In the genomic region with DNA sequence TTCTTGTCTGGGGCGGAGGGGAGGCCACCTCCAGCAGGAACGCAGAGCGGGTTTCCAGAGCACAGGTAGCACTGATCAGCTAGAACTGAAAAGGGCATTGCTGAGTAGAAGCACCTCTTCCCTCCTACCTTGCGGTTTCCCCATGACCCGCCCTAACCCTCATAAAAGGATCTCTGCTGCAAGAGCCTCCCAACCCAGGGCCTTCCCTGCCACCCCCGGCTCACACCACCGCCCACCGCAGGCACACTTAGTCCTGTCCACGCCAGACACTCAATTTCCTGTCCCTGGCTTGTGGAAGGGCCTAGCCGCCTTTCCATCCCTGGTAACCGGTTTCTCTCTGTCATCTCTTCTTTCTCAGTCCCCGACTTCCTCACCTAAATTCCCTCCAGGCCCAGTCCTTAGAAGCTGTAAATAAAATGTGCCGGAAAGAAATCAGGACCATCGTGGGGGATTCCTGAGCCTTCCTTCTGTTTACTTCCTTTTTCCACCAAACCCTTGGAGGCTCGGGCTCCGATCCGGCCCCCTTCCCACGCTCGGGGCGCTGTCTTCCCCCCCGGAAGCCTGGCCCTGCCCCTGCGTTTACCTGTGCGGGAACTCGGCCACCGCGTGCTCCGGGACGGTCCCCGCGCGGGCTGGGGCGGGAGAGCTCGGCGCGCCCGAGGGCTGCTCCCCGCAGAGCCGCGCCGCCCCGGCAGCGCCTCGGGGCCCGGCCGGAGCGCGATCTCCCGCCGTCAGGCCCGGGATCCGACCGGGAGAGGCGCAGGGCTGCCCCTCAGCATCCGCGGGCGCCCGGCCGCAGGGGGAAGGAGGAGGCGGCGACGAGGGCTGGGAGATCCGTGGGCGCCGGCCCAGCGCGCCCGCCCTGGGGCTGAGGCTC, we compare ENCODE assay signal across 8 cellular contexts. TPM values are rescaled to one million over a fixed set of nuclear protein-coding genes. Genes with fewer than 3 reads are reported as not detected.
DNase-seq lines count a peak whose midpoint lies in the region; ATAC-seq and TF ChIP-seq lines count a peak whose summit lies in the region.

No MANE protein-coding gene starts in this region.

- H3K27ac ChIP-seq in parathyroid adenoma = no peak overlapping the region

- peak overlapping the region; percentile 90 for H3K27ac Mint-ChIP-seq in activated T-helper 1 cell treated with anti-CD3 and anti-CD28 coated beads, Interleukin-12 subunit alpha, Interleukin-12 subunit beta, Interleukin-2, Interleukin-4 antibody, amounts not matched to agents 30 ng/mL and 10 ng/mL and 1 ng/mL, durations not matched to agents 14 hours and 24 hours and 36 hours

- peak; percentile 27 to 79 (median 65) for DNase-seq in NCI-H1417 (lab: John Stamatoyannopoulos, UW)
- no peak for DNase-seq in NCI-H1417 treated with DMSO at 0.1 percent for 48 hours (lab: John Stamatoyannopoulos, UW)
- DNase-seq in NCI-H69 (lab: John Stamatoyannopoulos, UW) = peak; percentile 46
- peak; percentile 52 for DNase-seq in activated T-helper 1 cell treated with anti-CD3 and anti-CD28 coated beads, Interleukin-12 subunit alpha, Interleukin-12 subunit beta, Interleukin-2, Interleukin-4 antibody, amounts not matched to agents 30 ng/mL and 10 ng/mL and 1 ng/mL, durations not matched to agents 14 hours and 24 hours and 36 hours (ENCODE audit: low spot score)
- peak; percentile 53 for DNase-seq in fibroblast of villous mesenchyme (ENCODE audit: low read depth)
- no peak for DNase-seq in epidermal melanocyte (ENCODE audit: insufficient read length, low spot score)

- no peaks in the 10 kb centered on the region for H3K9me3 ChIP-seq in parathyroid adenoma (ENCODE audit: control insufficient read depth, low read length)

- no peaks in the 10 kb centered on the region for H3K36me3 ChIP-seq in parathyroid adenoma (ENCODE audit: control insufficient read depth, insufficient read depth, low read length)

- peak; percentile 23 for ATAC-seq in HG02852 (IDR thresholded peaks at IDR 0.05; ENCODE audit: unreplicated experiment)

- H3K4me1 Mint-ChIP-seq in activated T-helper 1 cell treated with anti-CD3 and anti-CD28 coated beads, Interleukin-12 subunit alpha, Interleukin-12 subunit beta, Interleukin-2, Interleukin-4 antibody, amounts not matched to agents 30 ng/mL and 10 ng/mL and 1 ng/mL, durations not matched to agents 14 hours and 24 hours and 36 hours (ENCODE audit: low read depth) = peaks cover 32% of the 10 kb centered on the region

- H3K4me1 ChIP-seq in parathyroid adenoma = no peaks in the 10 kb centered on the region

- H3K4me3 Mint-ChIP-seq in activated T-helper 1 cell treated with anti-CD3 and anti-CD28 coated beads, Interleukin-12 subunit alpha, Interleukin-12 subunit beta, Interleukin-2, Interleukin-4 antibody, amounts not matched to agents 30 ng/mL and 10 ng/mL and 1 ng/mL, durations not matched to agents 14 hours and 24 hours and 36 hours = peak overlapping the region; percentile 93

- H3K27me3 Mint-ChIP-seq in activated T-helper 1 cell treated with anti-CD3 and anti-CD28 coated beads, Interleukin-12 subunit alpha, Interleukin-12 subunit beta, Interleukin-2, Interleukin-4 antibody, amounts not matched to agents 30 ng/mL and 10 ng/mL and 1 ng/mL, durations not matched to agents 14 hours and 24 hours and 36 hours (ENCODE audit: insufficient read depth) = peaks cover 2% of the 10 kb centered on the region

- H3K27me3 ChIP-seq in parathyroid adenoma (ENCODE audit: control insufficient read depth, insufficient read depth, low read length) = no peaks in the 10 kb centered on the region

- no peaks in the 10 kb centered on the region for H3K9me3 Mint-ChIP-seq in activated T-helper 1 cell treated with anti-CD3 and anti-CD28 coated beads, Interleukin-12 subunit alpha, Interleukin-12 subunit beta, Interleukin-2, Interleukin-4 antibody, amounts not matched to agents 30 ng/mL and 10 ng/mL and 1 ng/mL, durations not matched to agents 14 hours and 24 hours and 36 hours

- no peaks in the 10 kb centered on the region for H3K79me2 ChIP-seq in parathyroid adenoma

- H3K4me2 ChIP-seq in parathyroid adenoma (ENCODE audit: low read length) = peak overlapping the region; percentile 59

- TF ChIP-seq CTCF in fibroblast of villous mesenchyme (IDR thresholded peaks at IDR 0.05; ENCODE audit: insufficient read depth, low read depth, low read length) = no peak
- no peak for TF ChIP-seq CTCF in parathyroid adenoma (IDR thresholded peaks at IDR 0.05)

- peak overlapping the region; percentile 64 for H3K4me3 ChIP-seq in fibroblast of villous mesenchyme (ENCODE audit: low read depth, low read length)
- peak overlapping the region; percentile 40 for H3K4me3 ChIP-seq in parathyroid adenoma (ENCODE audit: low read depth, low read length)

- intact Hi-C loops in activated T-helper 1 cell treated with anti-CD3 and anti-CD28 coated beads, Interleukin-12 subunit alpha, Interleukin-12 subunit beta, Interleukin-2, Interleukin-4 antibody, amounts not matched to agents 30 ng/mL and 10 ng/mL and 1 ng/mL, durations not matched to agents 14 hours and 24 hours and 36 hours (cut with micrococcal nuclease) = loop anchor here (1.0 kb wide), 3 partner anchors 53 to 429 kb away; no protein-coding TSS in a partner anchor

- peaks cover 13% of the 10 kb centered on the region for H3K36me3 Mint-ChIP-seq in activated T-helper 1 cell treated with anti-CD3 and anti-CD28 coated beads, Interleukin-12 subunit alpha, Interleukin-12 subunit beta, Interleukin-2, Interleukin-4 antibody, amounts not matched to agents 30 ng/mL and 10 ng/mL and 1 ng/mL, durations not matched to agents 14 hours and 24 hours and 36 hours (ENCODE audit: low read depth)

- peak overlapping the region; percentile 70 for H2AFZ ChIP-seq in parathyroid adenoma

- H3K9ac ChIP-seq in parathyroid adenoma = no peak overlapping the region

RNA-seq across cellular contexts. Expression of a gene that starts 0.7 kb away (rescaled TPM):
- total RNA-seq in activated T-helper 1 cell treated with anti-CD3 and anti-CD28 coated beads, Interleukin-12 subunit alpha, Interleukin-12 subunit beta, Interleukin-2, Interleukin-4 antibody, amounts not matched to agents 30 ng/mL and 10 ng/mL and 1 ng/mL, durations not matched to agents 14 hours and 24 hours and 36 hours = 101 and 108 TPM in 2 replicates
- 39.0 and 43.2 TPM in 2 replicates for total RNA-seq in fibroblast of villous mesenchyme

RNA-seq across cellular contexts. Expression of a gene that starts 52.4 kb away (rescaled TPM):
- total RNA-seq in activated T-helper 1 cell treated with anti-CD3 and anti-CD28 coated beads, Interleukin-12 subunit alpha, Interleukin-12 subunit beta, Interleukin-2, Interleukin-4 antibody, amounts not matched to agents 30 ng/mL and 10 ng/mL and 1 ng/mL, durations not matched to agents 14 hours and 24 hours and 36 hours = 6.3 and 7.0 TPM in 2 replicates
- 5.2 TPM in 2 replicates for total RNA-seq in fibroblast of villous mesenchyme

Comparison
In these comparisons a context has a peak if more than half of its experiments do, and no peak if none do; other contexts are left out.
1. DNase-seq: peak in NCI-H1417 (3 of 3), NCI-H69 (single experiment), activated T-helper 1 cell treated with anti-CD3 and anti-CD28 coated beads, Interleukin-12 subunit alpha, Interleukin-12 subunit beta, Interleukin-2, Interleukin-4 antibody, amounts not matched to agents 30 ng/mL and 10 ng/mL and 1 ng/mL, durations not matched to agents 14 hours and 24 hours and 36 hours (single experiment) and fibroblast of villous mesenchyme (single experiment); none in NCI-H1417 treated with DMSO at 0.1 percent for 48 hours (single experiment) and epidermal melanocyte (single experiment).